In genomic region chr5:79333852-79334557, GRCh38 we compare ENCODE assay signal across 1 cellular context.
TF ChIP-seq lines count a peak whose summit lies in the region.

No MANE protein-coding gene starts in this region.

TF ChIP-seq in GM12878, 131 proteins besides CTCF, POLR2A, EP300 and RAD21:
- no peak for TF ChIP-seq TAF1 (IDR thresholded peaks at IDR 0.05; ENCODE audit: borderline replicate concordance, low read depth, low read length)
- TF ChIP-seq TCF3 (IDR thresholded peaks at IDR 0.05; ENCODE audit: borderline replicate concordance, insufficient read depth, low read depth, low read length) = no peak
- TF ChIP-seq MXI1 (IDR thresholded peaks at IDR 0.05; ENCODE audit: low read depth, low read length) = no peak
- TF ChIP-seq E2F8 (IDR thresholded peaks at IDR 0.05; ENCODE audit: low read depth, partially characterized antibody) = no peak
- no peak for TF ChIP-seq ZNF207 (IDR thresholded peaks at IDR 0.05; ENCODE audit: borderline replicate concordance)
- TF ChIP-seq USF2 (IDR thresholded peaks at IDR 0.05; ENCODE audit: borderline replicate concordance, low read depth, low read length) = no peak
- TF ChIP-seq CEBPB (IDR thresholded peaks at IDR 0.05; ENCODE audit: borderline replicate concordance in 1 of 2, low read depth in 2 of 2, low read length in 2 of 2) = no peak
- no peak for TF ChIP-seq RBBP5 (conservative IDR thresholded peaks at IDR 0.05)
- TF ChIP-seq BCL11A (IDR thresholded peaks at IDR 0.05; ENCODE audit: low read depth, low read length) = no peak
- TF ChIP-seq BACH1 (IDR thresholded peaks at IDR 0.05; ENCODE audit: borderline replicate concordance) = no peak
- TF ChIP-seq ETV6 (conservative IDR thresholded peaks at IDR 0.05 in 1 of 2, IDR thresholded peaks at IDR 0.05 in 1 of 2; ENCODE audit: borderline replicate concordance in 1 of 2, low read depth in 1 of 2) = no peak
- TF ChIP-seq HDAC2 (IDR thresholded peaks at IDR 0.05) = no peak
- no peak for TF ChIP-seq IRF5 (IDR thresholded peaks at IDR 0.05; ENCODE audit: borderline replicate concordance)
- TF ChIP-seq RUNX3 (IDR thresholded peaks at IDR 0.05; ENCODE audit: low read length) = no peak
- TF ChIP-seq EZH2 (IDR thresholded peaks at IDR 0.05; ENCODE audit: borderline replicate concordance, control insufficient read depth, low read depth, low read length) = no peak
- no peak for TF ChIP-seq FOXM1 (IDR thresholded peaks at IDR 0.05; ENCODE audit: low read depth, low read length)
- TF ChIP-seq NR2F1 (conservative IDR thresholded peaks at IDR 0.05) = no peak
- no peak for TF ChIP-seq KAT2A (conservative IDR thresholded peaks at IDR 0.05; ENCODE audit: control insufficient read depth, low read depth, low read length)
